ENCODE assay signal across 8 cellular contexts in genomic region chr19:57947419-57948134, GRCh38. TPM values are rescaled to one million over a fixed set of nuclear protein-coding genes. Genes with fewer than 3 reads are reported as not detected.
DNase-seq lines count a peak whose midpoint lies in the region; ATAC-seq and FAIRE-seq lines count a peak whose summit lies in the region.

TSS of gene ZNF256 (minus strand) at chr19:57947706. CDS start at chr19:57947474, 232 bp downstream.

- peak; percentile 92 for ATAC-seq in GM19043 (IDR thresholded peaks at IDR 0.05; ENCODE audit: low read depth, unreplicated experiment)
- peak; percentile 90 for ATAC-seq in HG03432 (IDR thresholded peaks at IDR 0.05; ENCODE audit: unreplicated experiment)

- FAIRE-seq in endometrium (lab: Jason Lieb, UNC): peak; percentile 96

- DNase-seq in Ammon's horn (ENCODE audit: low spot score): peak; percentile 96
- DNase-seq in NCI-H748 treated with DMSO at 0.1 percent for 48 hours (lab: John Stamatoyannopoulos, UW): peak; percentile 98
- DNase-seq in activated CD8-positive, alpha-beta memory T cell treated with anti-CD3 and anti-CD28 coated beads, Interleukin-2, amount 50 U/mL, for 4 hours: peak; percentile 88
- peak; percentile 96 for DNase-seq in mesenteric fat pad (ENCODE audit: low spot score)
- peak; percentile 79 for DNase-seq in stimulated activated CD8-positive, alpha-beta memory T cell treated with anti-CD3 and anti-CD28 coated beads, Interleukin-12 subunit alpha, Interleukin-12 subunit beta, amount 100 ng/mL, for 4 hours (ENCODE audit: low read depth)

RNA-seq across cellular contexts. Expression of gene ZNF256, which starts in this region (rescaled TPM):
- 4.0 TPM for total RNA-seq in mesenteric fat pad

Comparison
In these comparisons a context has a peak if more than half of its experiments do, and no peak if none do; other contexts are left out.
1. Peak in every context shown above with its lines: DNase-seq and ATAC-seq.